In genomic region chr7:92646966-92647625, GRCh38 we compare ENCODE assay signal across 11 cellular contexts. TPM values are rescaled to one million over a fixed set of nuclear protein-coding genes. Genes with fewer than 3 reads are reported as not detected.
DNase-seq lines count a peak whose midpoint lies in the region; ATAC-seq lines count a peak whose summit lies in the region.
"Had no signal": no experiment of that assay in that cellular context is flagged by ENCODE, and none has a peak within 500 bp of the region (broad histone marks: within the 10 kb centered on the region; RNA-seq: fewer than 3 reads in every experiment).

No MANE protein-coding gene starts in this region.

- peak; percentile 36 for ATAC-seq in HG02763 (IDR thresholded peaks at IDR 0.05; ENCODE audit: unreplicated experiment)
- ATAC-seq in T-helper 17 cell = no peak
- no peak for ATAC-seq in natural killer cell treated with Interleukin-12 subunit alpha and Interleukin-12 subunit beta and Interleukin-15 and Interleukin-18, amount 100 ng/mL, for 72 hours
- no peak for ATAC-seq in HG03025 (IDR thresholded peaks at IDR 0.05; ENCODE audit: low FRiP score, unreplicated experiment)

- no peak for DNase-seq in T-helper 2 cell treated with Interferon-gamma antibody and Interleukin-4, amounts not matched to agents 5 μg/mL and 100 μg/mL, for 36 hours (ENCODE audit: low spot score)
- no peak for DNase-seq in T-helper 2 cell
- DNase-seq in T-helper 17 cell = no peak
- DNase-seq in natural killer cell treated with Interleukin-12 subunit alpha and Interleukin-12 subunit beta and Interleukin-15 and Interleukin-18, amount 100 ng/mL, for 72 hours (ENCODE audit: low spot score) = no peak
- no peak for DNase-seq in NCI-H1436 (lab: John Stamatoyannopoulos, UW)
- no peak for DNase-seq in ecto neural progenitor cell (ENCODE audit: low spot score)
- DNase-seq: NCI-H2227 treated with DMSO at 0.1 percent for 48 hours; stimulated activated CD4-positive, alpha-beta T cell treated with anti-CD3 and anti-CD28 coated beads, Interleukin-4, amount 100 ng/mL, for 4 hours had no signal

- H3K9me3 Mint-ChIP-seq in T-helper 2 cell treated with Interferon-gamma antibody and Interleukin-4, amounts not matched to agents 5 μg/mL and 100 μg/mL, for 36 hours = no peaks in the 10 kb centered on the region
- no peaks in the 10 kb centered on the region for H3K9me3 Mint-ChIP-seq in natural killer cell treated with Interleukin-12 subunit alpha and Interleukin-12 subunit beta and Interleukin-15 and Interleukin-18, amount 100 ng/mL, for 72 hours
- H3K9me3 Mint-ChIP-seq: neural crest cell had no signal

- no peaks in the 10 kb centered on the region for H3K27me3 Mint-ChIP-seq in T-helper 2 cell treated with Interferon-gamma antibody and Interleukin-4, amounts not matched to agents 5 μg/mL and 100 μg/mL, for 36 hours (ENCODE audit: low read depth)
- no peaks in the 10 kb centered on the region for H3K27me3 Mint-ChIP-seq in T-helper 17 cell
- no peaks in the 10 kb centered on the region for H3K27me3 Mint-ChIP-seq in natural killer cell treated with Interleukin-12 subunit alpha and Interleukin-12 subunit beta and Interleukin-15 and Interleukin-18, amount 100 ng/mL, for 72 hours

- peak overlapping the region; percentile 64 for H3K27ac Mint-ChIP-seq in T-helper 2 cell treated with Interferon-gamma antibody and Interleukin-4, amounts not matched to agents 5 μg/mL and 100 μg/mL, for 36 hours
- peak overlapping the region; percentile 99 for H3K27ac Mint-ChIP-seq in T-helper 17 cell
- H3K27ac Mint-ChIP-seq in natural killer cell treated with Interleukin-12 subunit alpha and Interleukin-12 subunit beta and Interleukin-15 and Interleukin-18, amount 100 ng/mL, for 72 hours = peak overlapping the region; percentile 99 to 100

- no peaks in the 10 kb centered on the region for H3K9me3 ChIP-seq in T-helper 17 cell (ENCODE audit: control insufficient read depth, low read length, poor library complexity, severe bottlenecking)

- peaks cover 27% of the 10 kb centered on the region for H3K36me3 Mint-ChIP-seq in T-helper 2 cell treated with Interferon-gamma antibody and Interleukin-4, amounts not matched to agents 5 μg/mL and 100 μg/mL, for 36 hours (ENCODE audit: low read depth)
- peaks cover 2% of the 10 kb centered on the region for H3K36me3 Mint-ChIP-seq in T-helper 17 cell (ENCODE audit: low read depth)
- peaks cover 34% of the 10 kb centered on the region for H3K36me3 Mint-ChIP-seq in natural killer cell treated with Interleukin-12 subunit alpha and Interleukin-12 subunit beta and Interleukin-15 and Interleukin-18, amount 100 ng/mL, for 72 hours

- H3K4me3 Mint-ChIP-seq in T-helper 2 cell treated with Interferon-gamma antibody and Interleukin-4, amounts not matched to agents 5 μg/mL and 100 μg/mL, for 36 hours = peak overlapping the region; percentile 20
- H3K4me3 Mint-ChIP-seq in T-helper 17 cell = peak overlapping the region; percentile 7
- H3K4me3 Mint-ChIP-seq in natural killer cell treated with Interleukin-12 subunit alpha and Interleukin-12 subunit beta and Interleukin-15 and Interleukin-18, amount 100 ng/mL, for 72 hours = peak overlapping the region; percentile 87
- H3K4me3 Mint-ChIP-seq: neural crest cell had no signal

- H3K4me1 Mint-ChIP-seq in T-helper 2 cell treated with Interferon-gamma antibody and Interleukin-4, amounts not matched to agents 5 μg/mL and 100 μg/mL, for 36 hours (ENCODE audit: low read depth) = peaks cover 70% of the 10 kb centered on the region
- H3K4me1 Mint-ChIP-seq in T-helper 17 cell = peaks cover 44% of the 10 kb centered on the region
- H3K4me1 Mint-ChIP-seq in natural killer cell treated with Interleukin-12 subunit alpha and Interleukin-12 subunit beta and Interleukin-15 and Interleukin-18, amount 100 ng/mL, for 72 hours (ENCODE audit: low read depth in 2 of 2) = peaks cover 77 to 92% of the 10 kb centered on the region in 2 donors

RNA-seq across cellular contexts. Expression of gene FAM133B, which starts 56.9 kb away (rescaled TPM):
- 10 to 100 TPM; 71.6 to 77.0 TPM for total RNA-seq in T-helper 17 cell
- total RNA-seq in natural killer cell treated with Interleukin-12 subunit alpha and Interleukin-12 subunit beta and Interleukin-15 and Interleukin-18, amount 100 ng/mL, for 72 hours = 10 to 100 TPM; 31.1 to 62.6 TPM

Comparison
In these comparisons a context has a peak if more than half of its experiments do, and no peak if none do; other contexts are left out.
1. H3K4me3 Mint-ChIP-seq: peak in every context shown above with its lines; median percentile 87 in natural killer cell treated with Interleukin-12 subunit alpha and Interleukin-12 subunit beta and Interleukin-15 and Interleukin-18, amount 100 ng/mL, for 72 hours; 20 in T-helper 2 cell treated with Interferon-gamma antibody and Interleukin-4, amounts not matched to agents 5 μg/mL and 100 μg/mL, for 36 hours; 7 in T-helper 17 cell.